In the genomic region with DNA sequence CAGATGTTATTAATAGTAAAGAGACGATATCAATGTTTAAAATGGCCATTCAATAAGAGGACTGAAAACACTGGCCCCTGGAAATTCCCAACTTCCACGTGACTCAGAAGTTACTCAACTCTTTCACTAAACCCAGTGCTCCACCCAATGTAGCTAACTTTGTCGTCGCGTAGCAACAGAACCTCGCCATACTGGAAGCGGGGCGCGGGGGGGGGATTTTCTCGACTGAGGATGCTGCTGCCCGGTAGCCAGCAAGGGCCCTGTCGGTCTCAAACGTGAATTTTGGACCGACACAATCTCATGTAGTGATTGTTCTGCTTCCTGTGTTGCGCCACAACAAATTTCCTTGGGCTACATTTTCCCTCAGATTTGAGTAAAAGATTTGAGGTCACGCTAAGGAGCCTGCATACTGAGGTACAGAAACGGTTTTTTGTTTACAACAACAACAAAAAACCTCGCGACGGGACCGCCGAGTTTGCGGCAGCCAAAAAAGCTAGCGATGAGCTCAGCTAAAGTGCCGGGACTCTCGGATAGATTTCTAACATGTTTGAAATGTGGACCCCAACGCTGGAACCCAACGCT, we compare ENCODE assay signal across 8 cellular contexts. TPM values are rescaled to one million over a fixed set of nuclear protein-coding genes. Genes with fewer than 3 reads are reported as not detected.
DNase-seq lines count a peak whose midpoint lies in the region; ATAC-seq lines count a peak whose summit lies in the region.

No MANE protein-coding gene starts in this region.

- H3K9ac ChIP-seq in mucosa of rectum (ENCODE audit: low read depth in 1 of 2, low read length in 2 of 2), result peak overlapping the region; percentile 85 to 100

- ATAC-seq in GM19025 (IDR thresholded peaks at IDR 0.05; ENCODE audit: low read depth, unreplicated experiment), result peak; percentile 33
- peak; percentile 24 for ATAC-seq in HG03521 (IDR thresholded peaks at IDR 0.05; ENCODE audit: unreplicated experiment)

- WGBS in esophagus, 2 donors, result 0% methylated on average over 28 of the region's 28 CpGs

- peak overlapping the region; percentile 99 to 100 for H3K27ac ChIP-seq in esophagus (ENCODE audit: low read depth in 2 of 2, low read length in 1 of 2)
- peak overlapping the region; percentile 98 to 100 for H3K27ac ChIP-seq in mucosa of rectum (ENCODE audit: low read depth in 2 of 2, low read length in 2 of 2)

- H3K4me3 ChIP-seq in esophagus (ENCODE audit: low read depth in 1 of 2, low read length in 2 of 2) (peak overlapping the region; percentile 60 to 77), mucosa of rectum (ENCODE audit: low read length in 2 of 2) (peak overlapping the region; percentile 97)

- H3K27ac Mint-ChIP-seq in activated T-cell treated with anti-CD3 and anti-CD28 coated beads, Interleukin-2, amount 50 U/mL, for 24 hours, result peak overlapping the region; percentile 99

- peaks cover 0 to 2% of the 10 kb centered on the region in 2 donors for H3K36me3 ChIP-seq in esophagus (ENCODE audit: control insufficient read depth in 2 of 2, insufficient read depth in 2 of 2, low read length in 1 of 2)
- H3K36me3 ChIP-seq in mucosa of rectum (ENCODE audit: control insufficient read depth in 2 of 2, insufficient read depth in 2 of 2, low read length in 2 of 2), result no peaks in the 10 kb centered on the region

- peaks cover 54% of the 10 kb centered on the region for H3K4me1 Mint-ChIP-seq in activated T-cell treated with anti-CD3 and anti-CD28 coated beads, Interleukin-2, amount 50 U/mL, for 24 hours (ENCODE audit: low read depth)

- H3K9me3 ChIP-seq in esophagus (ENCODE audit: control insufficient read depth in 2 of 2, insufficient read depth in 1 of 2, low read depth in 1 of 2, low read length in 1 of 2) (no peaks in the 10 kb centered on the region), mucosa of rectum (ENCODE audit: control insufficient read depth in 2 of 2, low read length in 2 of 2) (no peaks in the 10 kb centered on the region)

- no peaks in the 10 kb centered on the region for H3K4me1 ChIP-seq in esophagus (ENCODE audit: control insufficient read depth in 2 of 2, insufficient read depth in 2 of 2, low read length in 1 of 2)
- peaks cover 5 to 10% of the 10 kb centered on the region in 2 donors for H3K4me1 ChIP-seq in mucosa of rectum (ENCODE audit: control insufficient read depth in 2 of 2, insufficient read depth in 2 of 2, low read length in 2 of 2)

- H3K27me3 Mint-ChIP-seq in activated T-cell treated with anti-CD3 and anti-CD28 coated beads, Interleukin-2, amount 50 U/mL, for 24 hours, result no peaks in the 10 kb centered on the region

- DNase-seq in AG08396 (ENCODE audit: low spot score), result peak; percentile 81
- DNase-seq in OCI-M1 (lab: John Stamatoyannopoulos, UW), result peak; percentile 92
- DNase-seq in activated T-cell treated with anti-CD3 and anti-CD28 coated beads, Interleukin-2, amount 50 U/mL, for 24 hours, result peak; percentile 76
- DNase-seq in stimulated activated CD8-positive, alpha-beta memory T cell treated with anti-CD3 and anti-CD28 coated beads, Interleukin-4, amount 100 ng/mL, for 4 hours (ENCODE audit: low read depth in 2 of 2, low spot score in 1 of 2), result peak; percentile 62 to 68

- H3K4me3 Mint-ChIP-seq in activated T-cell treated with anti-CD3 and anti-CD28 coated beads, Interleukin-2, amount 50 U/mL, for 24 hours, result peak overlapping the region; percentile 92

- H3K36me3 Mint-ChIP-seq in activated T-cell treated with anti-CD3 and anti-CD28 coated beads, Interleukin-2, amount 50 U/mL, for 24 hours (ENCODE audit: low read depth), result peaks cover 32% of the 10 kb centered on the region

- no peaks in the 10 kb centered on the region for H3K9me3 Mint-ChIP-seq in activated T-cell treated with anti-CD3 and anti-CD28 coated beads, Interleukin-2, amount 50 U/mL, for 24 hours

- H3K27me3 ChIP-seq in esophagus (ENCODE audit: control insufficient read depth in 1 of 2, insufficient read depth in 2 of 2, low read length in 2 of 2) (no peaks in the 10 kb centered on the region), mucosa of rectum (ENCODE audit: control insufficient read depth in 2 of 2, insufficient read depth in 2 of 2, low read length in 2 of 2) (no peaks in the 10 kb centered on the region)

RNA-seq across cellular contexts. Expression of gene SFR1, which starts 1.0 kb away (rescaled TPM):
- polyA plus RNA-seq in esophagus, result 1 to 10 TPM; 3.8 to 6.3 TPM

RNA-seq across cellular contexts. Expression of gene COL17A1, which starts 35.3 kb away (rescaled TPM):
- 10 to 100 TPM; 80.9 to 87.2 TPM for polyA plus RNA-seq in esophagus

Comparison
In these comparisons a context has a peak if more than half of its experiments do, and no peak if none do; other contexts are left out.
1. Peak in every context shown above with its lines: DNase-seq, ATAC-seq, H3K4me3 ChIP-seq and H3K27ac ChIP-seq.